In genomic region chr6:114432380-114432779, GRCh38 we compare ENCODE assay signal across 22 cellular contexts.
DNase-seq lines count a peak whose midpoint lies in the region; ATAC-seq and TF ChIP-seq lines count a peak whose summit lies in the region.
"Had no signal": no experiment of that assay in that cellular context is flagged by ENCODE, and none has a peak within 500 bp of the region (broad histone marks: within the 10 kb centered on the region; RNA-seq: fewer than 3 reads in every experiment).

No MANE protein-coding gene starts in this region.

- ATAC-seq in HCT116, result no peak
- no peak for ATAC-seq in HG03354 (IDR thresholded peaks at IDR 0.05; ENCODE audit: poor library complexity, severe bottlenecking, unreplicated experiment)
- ATAC-seq: CD8-positive, alpha-beta T cell; left ventricle myocardium superior; Panc1 had no signal

- no peak overlapping the region for H2AFZ ChIP-seq in HCT116 (ENCODE audit: low read depth, low read length, poor library complexity, severe bottlenecking)

- H3K9me3 ChIP-seq in HCT116 (ENCODE audit: control insufficient read depth in 1 of 2, insufficient read depth in 1 of 2, low read depth in 1 of 2, low read length in 2 of 2) (no peaks in the 10 kb centered on the region), tibial nerve (no peaks in the 10 kb centered on the region)

- no TSS peak for BruUV-seq in HCT116 (replicated peaks; lab: Mats Ljungman, UMichigan)

- intact Hi-C loops in HCT116 (cut with micrococcal nuclease), result no loop called here

- 26 to 58% methylated on average over 1 of the region's 1 CpG for WGBS in tibial nerve, 2 donors

- CTCF ChIA-PET in HCT116 (lab: Charles Lee), result no interaction called here

- H3K4me1 ChIP-seq in HCT116 (ENCODE audit: control insufficient read depth in 1 of 2, insufficient read depth in 2 of 2, low read length in 2 of 2), result no peaks in the 10 kb centered on the region
- H3K4me1 ChIP-seq in tibial nerve, result no peaks in the 10 kb centered on the region

- POLR2A ChIA-PET in HCT116 (lab: Charles Lee), result no interaction called here

- H3K36me3 ChIP-seq in HCT116 (ENCODE audit: control insufficient read depth in 1 of 2, insufficient read depth in 2 of 2, low read length in 2 of 2) (no peaks in the 10 kb centered on the region), tibial nerve (no peaks in the 10 kb centered on the region)
- H3K36me3 ChIP-seq: SJSA1 had no signal

- H3K27ac ChIP-seq in HCT116 (ENCODE audit: low read depth, low read length) (no peak overlapping the region), tibial nerve (no peak overlapping the region)
- H3K27ac ChIP-seq: SJSA1, skin epidermis had no signal

- no peak overlapping the region for H3K9ac ChIP-seq in HCT116 (ENCODE audit: low read length)

- H3K9me2 ChIP-seq in HCT116 (ENCODE audit: insufficient read depth), result no peaks in the 10 kb centered on the region

- H3K4me2 ChIP-seq in HCT116 (ENCODE audit: low read length), result no peak overlapping the region

- TF ChIP-seq CTCF in HCT116 (IDR thresholded peaks at IDR 0.05 in 2 of 3, conservative IDR thresholded peaks at IDR 0.05 in 1 of 3; ENCODE audit: borderline replicate concordance in 1 of 3, insufficient read depth in 1 of 3, low read depth in 2 of 3, low read length in 2 of 3), result no peak
- TF ChIP-seq CTCF in tibial nerve (IDR thresholded peaks at IDR 0.05), result no peak

- no peak for TF ChIP-seq EP300 in tibial nerve (IDR thresholded peaks at IDR 0.05)

- H4K20me1 ChIP-seq in HCT116 (ENCODE audit: insufficient read depth), result no peaks in the 10 kb centered on the region

- RAD21 ChIA-PET in HCT116 (lab: Charles Lee; ENCODE audit: low non-redundant PET in 1 of 2, low total read pairs in 2 of 2, uncharacterized antibody in 2 of 2, unreplicated experiment in 2 of 2), result no interaction called here

- H3K27me3 ChIP-seq in HCT116 (ENCODE audit: insufficient read depth, low read length) (no peaks in the 10 kb centered on the region), tibial nerve (no peaks in the 10 kb centered on the region)

- no peak overlapping the region for H3K4me3 ChIP-seq in HCT116 (replicated peaks in 1 of 2; ENCODE audit: low read depth in 1 of 2, low read length in 2 of 2)
- H3K4me3 ChIP-seq in tibial nerve, result no peak overlapping the region
- H3K4me3 ChIP-seq: SJSA1, skin epidermis had no signal

- TF ChIP-seq RAD21 in HCT116 (IDR thresholded peaks at IDR 0.05; ENCODE audit: low read depth), result no peak

- no peaks in the 10 kb centered on the region for H3K79me2 ChIP-seq in HCT116 (ENCODE audit: insufficient read depth, low read length)

- DNase-seq in D341Med (ENCODE audit: low spot score) (peak; percentile 67), HCT116 (ENCODE audit: low read depth, low spot score) (no peak), NCI-H524 (lab: John Stamatoyannopoulos, UW) (peak; percentile 91 to 95), iPS-NIHi11 (ENCODE audit: low spot score) (peak; percentile 28), tibial nerve (ENCODE audit: low spot score in 2 of 2) (no peak), NCI-H774 (lab: John Stamatoyannopoulos, UW) (no peak)
- DNase-seq: activated CD4-positive, alpha-beta memory T cell treated with anti-CD3 and anti-CD28 coated beads for 36 hours; activated CD4-positive, CD25-positive, alpha-beta regulatory T cell; amniotic stem cell; CD8-positive, alpha-beta T cell; cortex of kidney; HCEC 1CT; head of caudate nucleus; left ventricle myocardium superior; NCI-H2029; NCI-H526 treated with DMSO at 0.1 percent for 48 hours; stimulated activated naive CD4-positive, alpha-beta T cell; T-helper 9 cell had no signal

- no peak for TF ChIP-seq POLR2A in HCT116 (IDR thresholded peaks at IDR 0.05; ENCODE audit: borderline replicate concordance, extremely low read depth, insufficient read depth, insufficient read length)
- no peak for TF ChIP-seq POLR2A in tibial nerve (IDR thresholded peaks at IDR 0.05)

TF ChIP-seq in HCT116, 20 proteins besides CTCF, POLR2A, EP300 and RAD21:
- TF ChIP-seq REST (IDR thresholded peaks at IDR 0.05; ENCODE audit: low read depth) (peak; percentile 20; the same call in 1 of the 2 replicates), ZBTB33 (IDR thresholded peaks at IDR 0.05; ENCODE audit: extremely low read depth, insufficient replicate concordance, low read length) (no peak), YY1 (IDR thresholded peaks at IDR 0.05; ENCODE audit: extremely low read depth, insufficient replicate concordance, low read depth, low read length) (no peak)

Comparison
In these comparisons a context has a peak if more than half of its experiments do, and no peak if none do; other contexts are left out.
1. DNase-seq: peak in D341Med (single experiment), NCI-H524 (2 of 2) and iPS-NIHi11 (single experiment); none in HCT116 (single experiment), tibial nerve (0 of 2) and NCI-H774 (single experiment).